29 cellular contexts compared by ENCODE assay signal in the genomic region with DNA sequence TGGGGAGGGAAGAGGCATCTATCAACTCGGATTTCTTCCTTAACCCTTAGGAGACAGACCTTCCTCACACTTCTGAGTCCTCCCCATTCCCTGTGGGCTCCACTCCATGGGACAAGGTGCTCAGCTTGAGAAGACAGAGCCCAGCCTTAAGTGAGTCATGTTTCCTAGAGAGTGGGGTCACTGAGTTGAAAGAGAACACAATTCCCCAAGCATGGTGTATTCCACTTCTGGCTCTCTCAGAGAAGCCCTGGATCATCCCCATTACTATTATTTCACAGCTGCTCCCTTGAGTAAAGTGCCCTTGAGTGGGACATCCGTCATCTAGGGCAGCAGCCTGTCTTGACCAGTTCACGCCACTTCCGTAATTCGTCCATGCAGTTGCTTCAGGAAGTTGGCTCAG.
"Had no signal": no experiment of that assay in that cellular context is flagged by ENCODE, and none has a peak within 500 bp of the region (broad histone marks: within the 10 kb centered on the region; RNA-seq: fewer than 3 reads in every experiment).

No MANE protein-coding gene starts in this region.

- H3K4me3 ChIP-seq: adrenal gland, body of pancreas, cardiac muscle cell, gastrocnemius medialis, hepatocyte, neural progenitor cell, right lobe of liver, testis, transverse colon had no signal

- H3K36me3 ChIP-seq: adrenal gland, cardiac muscle cell, gastrocnemius medialis, neural progenitor cell, right lobe of liver, transverse colon had no signal

- DNase-seq: activated CD4-positive, alpha-beta T cell treated with anti-CD3 and anti-CD28 coated beads for 4 hours; activated CD4-positive, alpha-beta T cell treated with anti-CD3 and anti-CD28 coated beads, Interleukin-2, amount 50 U/mL, for 48 hours; activated CD8-positive, alpha-beta memory T cell treated with anti-CD3 and anti-CD28 coated beads for 24 hours; activated effector memory CD4-positive, alpha-beta T cell treated with Interleukin-2 at 50 U/mL for 16 hours; activated naive CD4-positive, alpha-beta T cell treated with anti-CD3 and anti-CD28 coated beads for 36 hours; activated naive CD8-positive, alpha-beta T cell treated with anti-CD3 and anti-CD28 coated beads for 36 hours; adrenal gland; aorta; body of pancreas; cortex of kidney; gastrocnemius medialis; glutamatergic neuron; immature natural killer cell; kidney; naive thymus-derived CD8-positive, alpha-beta T cell; posterior cingulate gyrus; right lobe of liver; stimulated activated CD4-positive, alpha-beta T cell treated with anti-CD3 and anti-CD28 coated beads, Interleukin-4, amount 100 ng/mL, for 1 hour; stimulated activated naive CD8-positive, alpha-beta T cell treated with anti-CD3 and anti-CD28 coated beads, Interleukin-15, Interleukin-2, amounts not matched to agents 100 U/mL and 50 U/mL, for 24 hours; SW 1271; T-helper 9 cell; testis; transverse colon had no signal

- H3K27ac ChIP-seq: adrenal gland, body of pancreas, cardiac muscle cell, gastrocnemius medialis, hepatocyte, neural progenitor cell, right lobe of liver, testis, transverse colon had no signal

- H3K4me2 ChIP-seq: hepatocyte, neural progenitor cell had no signal

- H3K27me3 ChIP-seq: adrenal gland, body of pancreas, cardiac muscle cell, gastrocnemius medialis, hepatocyte, neural progenitor cell, right lobe of liver, testis, transverse colon had no signal

- H3K4me1 ChIP-seq: neural progenitor cell had no signal

- H3K79me2 ChIP-seq: hepatocyte had no signal

- H3K9ac ChIP-seq: neural progenitor cell had no signal

- H3K9me3 ChIP-seq: adrenal gland, body of pancreas, gastrocnemius medialis, right lobe of liver, testis, transverse colon had no signal

- H2AFZ ChIP-seq: hepatocyte, neural progenitor cell had no signal

- FAIRE-seq: endothelial cell of umbilical vein, kidney, TTC549, urothelium cell line had no signal
